In genomic region chr14:21476925-21477681, GRCh38 we compare ENCODE assay signal across 8 cellular contexts. TPM values are rescaled to one million over a fixed set of nuclear protein-coding genes. Genes with fewer than 3 reads are reported as not detected.
DNase-seq lines count a peak whose midpoint lies in the region; ATAC-seq and TF ChIP-seq lines count a peak whose summit lies in the region.

Gene RAB2B (minus strand): TSS chr14:21476959. CDS start chr14:21476872, 87 bp downstream.
Gene TOX4 (plus strand): TSS chr14:21477195. CDS start chr14:21477279, 84 bp downstream.

- peak within 1 kb of the TSS; percentile 59 to 98 (median 84) for H3K4me3 ChIP-seq in heart left ventricle
- peak within 1 kb of the TSS; percentile 95 for H3K4me3 ChIP-seq in upper lobe of right lung

- no peaks in the 10 kb centered on the region for H3K27me3 ChIP-seq in heart left ventricle
- no peaks in the 10 kb centered on the region for H3K27me3 ChIP-seq in upper lobe of right lung

- intact Hi-C loops in heart left ventricle (cut with DNase I), result loop anchor here in 7 of 10 donors (1.0 to 5.0 kb wide), 8 partner anchors 20 to 95 kb away; partner anchors contain the start of genes CHD8 (in 5 of the 7), METTL3 (in 3 of the 7) and SUPT16H (in 1 of the 7)
- intact Hi-C loops in posterior cingulate gyrus (cut with DNase I), result loop anchor here (1.0 to 2.0 kb wide), 3 partner anchors 21 to 40 kb away; partner anchors contain the start of genes CHD8 and METTL3
- intact Hi-C loops in upper lobe of right lung (cut with DNase I), result no loop called here

- TF ChIP-seq CTCF in GM12872 (IDR thresholded peaks at IDR 0.05; ENCODE audit: insufficient read depth, low read depth, low read length) (peak; percentile 97), heart left ventricle (IDR thresholded peaks at IDR 0.05) (peak; percentile 86 to 99 (median 94)), upper lobe of right lung (IDR thresholded peaks at IDR 0.05) (peak; percentile 90)

- peak in 1 of 2 donors; percentile 77 for TF ChIP-seq POLR2A in heart left ventricle (IDR thresholded peaks at IDR 0.05)

- DNase-seq in NCI-H128 (lab: John Stamatoyannopoulos, UW; ENCODE audit: unreplicated experiment), result peak; percentile 95
- DNase-seq in SW 1271 (lab: John Stamatoyannopoulos, UW), result peak; percentile 98 to 99
- DNase-seq in heart left ventricle, result peak; percentile 95 to 97 (median 97)
- DNase-seq in posterior cingulate gyrus, result peak; percentile 95 to 100 (median 98)
- DNase-seq in upper lobe of right lung, result peak; percentile 96

- H3K36me3 ChIP-seq in heart left ventricle (peaks cover 0 to 54% (median 44%) of the 10 kb centered on the region in 9 donors), upper lobe of right lung (peaks cover 22% of the 10 kb centered on the region)

- H3K4me1 ChIP-seq in heart left ventricle, result peaks cover 7 to 36% (median 19%) of the 10 kb centered on the region in 12 donors
- H3K4me1 ChIP-seq in upper lobe of right lung, result peaks cover 22% of the 10 kb centered on the region

- 0 to 1% (median 1%) methylated on average over 49 of the region's 49 CpGs for WGBS in adipose tissue, 3 donors
- 0 to 2% (median 1%) methylated on average over 49 of the region's 49 CpGs for WGBS in heart left ventricle, 4 donors

- H3K27ac ChIP-seq in adipose tissue (ENCODE audit: low read depth, low read length) (peak within 1 kb of the TSS; percentile 86), heart left ventricle (peak within 1 kb of the TSS; percentile 14 to 90 (median 84)), upper lobe of right lung (peak within 1 kb of the TSS; percentile 91)

- ATAC-seq in HG02678 (IDR thresholded peaks at IDR 0.05; ENCODE audit: unreplicated experiment) (peak; percentile 100), heart left ventricle (peak; percentile 99 to 100 (median 100)), upper lobe of right lung (peak; percentile 99)

- H3K9me3 ChIP-seq in heart left ventricle (no peaks in the 10 kb centered on the region), upper lobe of right lung (no peaks in the 10 kb centered on the region)

RNA-seq across cellular contexts. Expression of gene RAB2B, which starts in this region (rescaled TPM):
- polyA plus RNA-seq in adipose tissue (10 to 100 TPM in 2 of 3 donors, 1 to 10 TPM in 1; 5.5 to 17.5 (median 15.3) TPM), heart left ventricle (10 to 100 TPM in 1 of 2 donors, 1 to 10 TPM in 1; 7.0 to 12.6 TPM)
- total RNA-seq in heart left ventricle (10 to 100 TPM; 13.3 to 24.5 (median 17.2) TPM), upper lobe of right lung (36.9 TPM)

RNA-seq across cellular contexts. Expression of gene TOX4, which starts in this region (rescaled TPM):
- 10 to 100 TPM; 19.3 to 44.7 (median 23.2) TPM for polyA plus RNA-seq in adipose tissue
- 100 to 1,000 TPM in 1 of 9 donors, 10 to 100 TPM in 8; 51.1 to 100 (median 87.4) TPM for total RNA-seq in heart left ventricle
- 10 to 100 TPM; 16.2 to 59.7 TPM for polyA plus RNA-seq in heart left ventricle
- 69.4 TPM for total RNA-seq in upper lobe of right lung

Comparison
In these comparisons a context has a peak if more than half of its experiments do, and no peak if none do; other contexts are left out.
1. Peak in every context shown above with its lines: DNase-seq, ATAC-seq, H3K4me3 ChIP-seq and H3K27ac ChIP-seq.